ENCODE assay signal across 8 cellular contexts in the genomic region with DNA sequence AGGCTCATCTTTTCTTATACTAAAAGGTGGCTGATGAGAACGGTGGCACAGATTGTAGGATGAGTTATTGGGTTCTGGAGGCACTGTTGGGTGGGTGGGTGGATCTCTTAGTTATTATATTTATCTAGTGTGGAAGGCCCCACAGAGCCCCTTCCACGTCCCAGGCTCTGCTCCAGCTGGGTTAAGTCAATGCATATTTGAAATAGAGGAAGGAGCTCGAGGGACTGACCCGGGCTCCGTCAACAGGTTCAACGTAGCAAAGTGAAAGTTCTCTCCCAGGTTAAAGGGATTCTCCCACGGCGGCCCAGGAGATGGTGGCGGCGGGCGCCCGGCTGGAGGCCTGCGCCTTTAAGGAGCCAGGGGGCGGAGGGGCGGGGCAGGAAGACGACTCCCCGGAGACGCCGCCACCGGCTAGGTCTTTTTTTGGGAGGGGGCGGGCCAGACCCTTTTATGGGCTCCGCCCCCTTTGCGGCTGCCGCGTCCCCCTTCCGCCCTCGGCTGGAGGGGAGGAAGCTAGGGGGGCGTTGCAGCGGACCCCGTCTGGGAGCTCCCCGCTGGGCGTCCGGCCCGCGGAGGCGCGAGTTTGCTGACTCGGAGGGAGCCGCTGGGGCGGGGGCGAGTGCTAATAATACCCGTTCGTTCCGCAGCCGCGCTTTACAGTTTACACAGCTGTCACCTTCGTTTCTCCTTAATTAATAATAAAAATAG. TPM values are rescaled to one million over a fixed set of nuclear protein-coding genes. Genes with fewer than 3 reads are reported as not detected.
DNase-seq lines count a peak whose midpoint lies in the region; ATAC-seq and TF ChIP-seq lines count a peak whose summit lies in the region.

No MANE protein-coding gene starts in this region.

- peaks cover 0 to 17% (median 0%) of the 10 kb centered on the region in 3 donors for H3K36me3 Mint-ChIP-seq in CD8-positive, alpha-beta memory T cell
- peaks cover 11% of the 10 kb centered on the region for H3K36me3 Mint-ChIP-seq in endodermal cell (ENCODE audit: low read depth)

- H3K4me1 Mint-ChIP-seq in CD8-positive, alpha-beta memory T cell, result peaks cover 23 to 33% (median 24%) of the 10 kb centered on the region in 3 donors
- H3K4me1 Mint-ChIP-seq in endodermal cell, result peaks cover 32% of the 10 kb centered on the region

- no peaks in the 10 kb centered on the region for H3K36me3 ChIP-seq in CD8-positive, alpha-beta memory T cell (ENCODE audit: insufficient read depth, low read length)
- peaks cover 20% of the 10 kb centered on the region for H3K36me3 ChIP-seq in endodermal cell (ENCODE audit: control insufficient read depth, insufficient read depth, low read length)

- POLR2A ChIA-PET in CD8-positive, alpha-beta memory T cell (lab: Charles Lee), result interaction anchor here (0.6 to 2.1 kb wide), 6 partner anchors 9 to 1408 kb away, joined by 4 to 10 read pairs (median 6); a partner anchor contains a TSS

- peak overlapping the region; percentile 89 to 95 (median 92) for H3K4me3 Mint-ChIP-seq in CD8-positive, alpha-beta memory T cell
- H3K4me3 Mint-ChIP-seq in endodermal cell, result peak overlapping the region; percentile 98

- ATAC-seq in GM19467 (IDR thresholded peaks at IDR 0.05; ENCODE audit: unreplicated experiment), result peak; percentile 53

- H3K27ac Mint-ChIP-seq in CD8-positive, alpha-beta memory T cell, result peak overlapping the region; percentile 84 to 98 (median 94)
- peak overlapping the region; percentile 83 for H3K27ac Mint-ChIP-seq in endodermal cell

- no peaks in the 10 kb centered on the region for H3K27me3 ChIP-seq in CD8-positive, alpha-beta memory T cell (ENCODE audit: insufficient read depth, low read length, poor library complexity, severe bottlenecking)
- no peaks in the 10 kb centered on the region for H3K27me3 ChIP-seq in endodermal cell (ENCODE audit: control insufficient read depth, insufficient read depth, low read length, poor library complexity, severe bottlenecking)

- peaks cover 18% of the 10 kb centered on the region for H3K4me1 ChIP-seq in CD8-positive, alpha-beta memory T cell (ENCODE audit: insufficient read depth, low read length)
- H3K4me1 ChIP-seq in endodermal cell (ENCODE audit: control insufficient read depth, insufficient read depth, low read length), result peaks cover 16% of the 10 kb centered on the region

- peak overlapping the region; percentile 49 for H3K9ac ChIP-seq in endodermal cell (ENCODE audit: extremely low read depth, low read length, poor library complexity, severe bottlenecking)

- H3K27me3 Mint-ChIP-seq in CD8-positive, alpha-beta memory T cell, result peaks cover 0 to 2% of the 10 kb centered on the region in 2 donors
- peaks cover 7% of the 10 kb centered on the region for H3K27me3 Mint-ChIP-seq in endodermal cell (ENCODE audit: insufficient read depth)

- H3K9me3 Mint-ChIP-seq in CD8-positive, alpha-beta memory T cell, result no peaks in the 10 kb centered on the region
- H3K9me3 Mint-ChIP-seq in endodermal cell, result no peaks in the 10 kb centered on the region

- peak overlapping the region; percentile 77 for H3K27ac ChIP-seq in CD8-positive, alpha-beta memory T cell (ENCODE audit: low read depth, low read length)
- H3K27ac ChIP-seq in endodermal cell (ENCODE audit: low read depth, low read length), result peak overlapping the region; percentile 38

- TF ChIP-seq CTCF in endodermal cell (conservative IDR thresholded peaks at IDR 0.05), result peak; percentile 36

- no peaks in the 10 kb centered on the region for H3K9me3 ChIP-seq in CD8-positive, alpha-beta memory T cell (ENCODE audit: low read length)
- no peaks in the 10 kb centered on the region for H3K9me3 ChIP-seq in endodermal cell (ENCODE audit: control insufficient read depth, low read length)

- CTCF ChIA-PET in CD8-positive, alpha-beta memory T cell (lab: Charles Lee), result interaction anchor here (0.7 to 1.8 kb wide), 8 partner anchors 11 to 245 kb away, joined by 3 to 9 read pairs (median 3); no protein-coding TSS in a partner anchor

- WGBS in endodermal cell (ENCODE audit: insufficient coverage in 1 of 2, insufficient read length in 1 of 2), 2 experiments, result 0 to 1% methylated on average over 14 to 47 of the region's 47 CpGs

- peak; percentile 92 to 95 (median 94) for DNase-seq in CD8-positive, alpha-beta memory T cell
- DNase-seq in HS-27A (ENCODE audit: low read depth) (peak; percentile 84), NOMO-1 (lab: John Stamatoyannopoulos, UW; ENCODE audit: unreplicated experiment in 2 of 2) (peak; percentile 97 to 98), endodermal cell (peak; percentile 98), midbrain (lab: John Stamatoyannopoulos, UW) (peak; percentile 84)
- DNase-seq in activated CD8-positive, alpha-beta memory T cell treated with anti-CD3 and anti-CD28 coated beads for 48 hours (ENCODE audit: low read depth in 2 of 3, low spot score in 2 of 3), result peak; percentile 80 to 86 (median 81)
- DNase-seq in stimulated activated CD8-positive, alpha-beta memory T cell treated with anti-CD3 and anti-CD28 coated beads, Interleukin-15, amount 100 ng/mL, for 48 hours (ENCODE audit: low read depth in 2 of 2), result peak; percentile 92

- peak overlapping the region; percentile 73 for H3K4me3 ChIP-seq in CD8-positive, alpha-beta memory T cell (ENCODE audit: low read length)
- peak overlapping the region; percentile 74 for H3K4me3 ChIP-seq in endodermal cell (ENCODE audit: low read length)

RNA-seq across cellular contexts. Expression of a gene that starts 1.5 kb away (rescaled TPM):
- total RNA-seq in CD8-positive, alpha-beta memory T cell, result 100 to 1,000 TPM in 1 of 2 experiments, 10 to 100 TPM in 1; 97.2 to 103 TPM
- polyA plus RNA-seq in CD8-positive, alpha-beta memory T cell, result 11.3 TPM
- 100 to 1,000 TPM; 230 to 325 TPM for total RNA-seq in endodermal cell
- 149 TPM for polyA plus RNA-seq in endodermal cell (2013, experiment 1 of 2)
- polyA plus RNA-seq in endodermal cell (2013, experiment 2 of 2), result 148 TPM

RNA-seq across cellular contexts. Expression of a gene that starts 6.5 kb away (rescaled TPM):
- total RNA-seq in CD8-positive, alpha-beta memory T cell, result under 1 TPM in 1 of 2 experiments, not detected in 1; 0.26 TPM
- not detected for polyA plus RNA-seq in CD8-positive, alpha-beta memory T cell
- total RNA-seq in endodermal cell, result not detected
- not detected for polyA plus RNA-seq in endodermal cell (2013, experiment 1 of 2)
- not detected for polyA plus RNA-seq in endodermal cell (2013, experiment 2 of 2)

RNA-seq across cellular contexts. Expression of a gene that starts 20.9 kb away (rescaled TPM):
- not detected for total RNA-seq in CD8-positive, alpha-beta memory T cell
- polyA plus RNA-seq in CD8-positive, alpha-beta memory T cell, result not detected
- under 1 TPM in 1 of 2 donors, not detected in 1; 0.92 TPM for total RNA-seq in endodermal cell
- 1.7 TPM for polyA plus RNA-seq in endodermal cell (2013, experiment 1 of 2)
- 1.9 TPM for polyA plus RNA-seq in endodermal cell (2013, experiment 2 of 2)

RNA-seq across cellular contexts. Expression of a gene that starts 31.1 kb away (rescaled TPM):
- total RNA-seq in CD8-positive, alpha-beta memory T cell, result not detected
- polyA plus RNA-seq in CD8-positive, alpha-beta memory T cell, result not detected
- total RNA-seq in endodermal cell, result 10 to 100 TPM; 13.8 to 19.3 TPM
- polyA plus RNA-seq in endodermal cell (2013, experiment 1 of 2), result 5.8 TPM
- polyA plus RNA-seq in endodermal cell (2013, experiment 2 of 2), result 4.8 TPM

Comparison
In these comparisons a context has a peak if more than half of its experiments do, and no peak if none do; other contexts are left out.
1. Peak in every context shown above with its lines: DNase-seq, ATAC-seq, H3K4me3 ChIP-seq and H3K27ac ChIP-seq.